In the genomic region with DNA sequence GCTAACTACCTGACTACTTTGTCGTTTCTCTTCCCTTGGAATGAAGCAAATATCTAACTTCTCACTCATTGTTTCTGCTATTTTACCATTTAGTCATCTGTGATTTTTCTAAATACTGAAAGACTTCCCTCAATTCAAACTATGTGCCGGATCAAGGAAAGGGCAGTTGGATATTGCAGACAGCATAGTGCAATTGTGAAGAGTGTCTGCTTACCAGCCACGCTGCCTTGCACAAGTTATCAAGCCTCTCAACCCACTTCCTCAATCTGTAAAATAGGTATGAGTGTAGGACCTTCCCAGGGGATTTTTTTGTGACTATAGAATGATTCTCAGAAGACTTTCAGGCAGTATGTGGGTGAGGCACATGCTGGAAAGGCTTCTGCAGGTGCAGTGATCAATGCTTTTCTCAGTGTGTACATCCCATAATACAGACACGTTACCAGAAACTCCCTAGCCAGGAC, we compare ENCODE assay signal across 8 cellular contexts. TPM values are rescaled to one million over a fixed set of nuclear protein-coding genes. Genes with fewer than 3 reads are reported as not detected.
DNase-seq lines count a peak whose midpoint lies in the region; ATAC-seq and TF ChIP-seq lines count a peak whose summit lies in the region.

No MANE protein-coding gene starts in this region.

- H3K4me3 ChIP-seq in esophagus squamous epithelium (no peak overlapping the region), A673 (ENCODE audit: low read depth, low read length, poor library complexity, severe bottlenecking) (no peak overlapping the region), HAP-1 (no peak overlapping the region)

- H3K9me3 ChIP-seq in esophagus squamous epithelium = no peaks in the 10 kb centered on the region
- H3K9me3 ChIP-seq in A673 (ENCODE audit: low read depth, low read length, poor library complexity, severe bottlenecking) = no peaks in the 10 kb centered on the region
- H3K9me3 ChIP-seq in HAP-1 = no peaks in the 10 kb centered on the region

- POLR2A ChIA-PET in A673 (lab: Charles Lee; ENCODE audit: low non-redundant PET) = no interaction called here

- in situ Hi-C loops in HAP-1 (cut with MboI; ENCODE audit: low sequenced_read_pairs) = no loop called here

- peak overlapping the region; percentile 65 to 91 (median 76) for H3K27ac ChIP-seq in esophagus squamous epithelium
- no peak overlapping the region for H3K27ac ChIP-seq in A673 (ENCODE audit: low read depth, low read length, poor library complexity, severe bottlenecking)

- 51 to 56% methylated on average over 4 of the region's 4 CpGs for WGBS in esophagus squamous epithelium, 2 donors

- intact Hi-C loops in esophagus squamous epithelium (cut with DNase I) = no loop called here
- intact Hi-C loops in A673 (cut with micrococcal nuclease; ENCODE audit: unreplicated experiment) = no loop called here

- TF ChIP-seq CTCF in esophagus squamous epithelium (IDR thresholded peaks at IDR 0.05) (no peak), A673 (conservative IDR thresholded peaks at IDR 0.05; ENCODE audit: low read depth, low read length) (no peak)

- peak; percentile 79 for DNase-seq in Daoy (ENCODE audit: low read depth)
- DNase-seq in esophagus squamous epithelium (lab: John Stamatoyannopoulos, UW) = no peak
- no peak for DNase-seq in foreskin melanocyte
- DNase-seq in A673 (ENCODE audit: low spot score) = no peak
- no peak for DNase-seq in HAP-1 (ENCODE audit: low spot score in 2 of 2)
- no peak for DNase-seq in DMS114 treated with DMSO at 0.1 percent for 48 hours (lab: John Stamatoyannopoulos, UW; ENCODE audit: unreplicated experiment)

- BruUV-seq in A673 (replicated peaks; lab: Mats Ljungman, UMichigan) = no TSS peak

- H3K4me1 ChIP-seq in esophagus squamous epithelium = peaks cover 5 to 87% (median 42%) of the 10 kb centered on the region in 3 donors
- H3K4me1 ChIP-seq in A673 (ENCODE audit: insufficient read depth, low read length, poor library complexity, severe bottlenecking) = no peaks in the 10 kb centered on the region
- H3K4me1 ChIP-seq in HAP-1 = no peaks in the 10 kb centered on the region

- no peak for TF ChIP-seq POLR2A in esophagus squamous epithelium (IDR thresholded peaks at IDR 0.05)

- ATAC-seq in GM19455 (IDR thresholded peaks at IDR 0.05; ENCODE audit: unreplicated experiment) (peak; percentile 39), HG03442 (IDR thresholded peaks at IDR 0.05; ENCODE audit: unreplicated experiment) (peak; percentile 67)

- CTCF ChIA-PET in A673 (lab: Charles Lee) = no interaction called here

- H3K27me3 ChIP-seq in esophagus squamous epithelium = no peaks in the 10 kb centered on the region
- H3K27me3 ChIP-seq in A673 (replicated peaks; ENCODE audit: insufficient read depth, low read depth, low read length, poor library complexity) = no peaks in the 10 kb centered on the region
- no peaks in the 10 kb centered on the region for H3K27me3 ChIP-seq in HAP-1 (ENCODE audit: low read depth)

- H3K36me3 ChIP-seq in esophagus squamous epithelium (peaks cover 0 to 20% (median 0%) of the 10 kb centered on the region in 3 donors), A673 (ENCODE audit: insufficient read depth, low read length, poor library complexity, severe bottlenecking) (no peaks in the 10 kb centered on the region), HAP-1 (replicated peaks) (no peaks in the 10 kb centered on the region)

RNA-seq across cellular contexts. Expression of a gene that starts 54.3 kb away (rescaled TPM):
- 58.2 and 66.6 TPM in 2 replicates for total RNA-seq in Daoy (2014; rRNA removed; shearing (Covaris generic))
- 100 to 1,000 TPM in 1 of 4 donors, 10 to 100 TPM in 3; 66.1 to 108 (median 72.3) TPM for total RNA-seq in esophagus squamous epithelium
- 0.59 and 0.84 TPM in 2 replicates for total RNA-seq in A673 (2021)

Comparison
In these comparisons a context has a peak if more than half of its experiments do, and no peak if none do; other contexts are left out.
1. RNA of a gene that starts 54.3 kb away (total RNA-seq): 66.1 to 108 TPM in esophagus squamous epithelium and 58.2 to 66.6 TPM in Daoy; 0.59 to 0.84 TPM in A673; every median in the first group is over 10 times any median in the second.